1 cellular context compared by ENCODE assay signal in the genomic region with DNA sequence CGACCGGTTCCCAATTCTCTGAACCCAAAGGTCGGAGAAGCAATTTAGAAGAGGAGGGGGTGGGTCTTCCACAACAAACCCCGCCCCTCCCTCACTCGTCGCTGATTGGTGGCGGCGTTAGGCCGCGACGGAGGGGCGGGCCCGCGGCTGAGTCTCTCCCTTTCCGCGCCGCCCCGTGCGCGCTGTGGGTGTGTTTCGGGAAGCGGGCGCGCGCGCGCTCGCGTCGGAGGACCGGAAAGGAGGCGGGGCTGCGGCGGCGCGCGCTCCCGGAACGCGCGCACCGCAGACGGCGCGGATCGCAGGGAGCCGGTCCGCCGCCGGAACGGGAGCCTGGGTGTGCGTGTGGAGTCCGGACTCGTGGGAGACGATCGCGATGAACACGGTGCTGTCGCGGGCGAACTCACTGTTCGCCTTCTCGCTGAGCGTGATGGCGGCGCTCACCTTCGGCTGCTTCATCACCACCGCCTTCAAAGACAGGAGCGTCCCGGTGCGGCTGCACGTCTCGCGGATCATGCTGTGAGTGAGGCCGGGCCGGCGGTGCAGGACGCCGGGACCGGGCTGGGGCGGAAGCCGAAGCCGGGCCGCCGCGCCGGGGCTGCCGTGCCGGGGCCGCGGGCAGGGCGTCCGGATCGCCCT.
TF ChIP-seq lines count a peak whose summit lies in the region.

Gene SPCS3, plus strand, starts transcription at position 263 of the 636 bp plus-strand sequence. Its CDS starts 111 bp downstream, at position 374.

TF ChIP-seq in K562, 482 proteins besides CTCF, POLR2A, EP300 and RAD21 (continued from another document and continues in another):
- peak in 1 of 2 experiments; percentile 37 for TF ChIP-seq E2F6 (IDR thresholded peaks at IDR 0.05; ENCODE audit: borderline replicate concordance in 1 of 2, extremely low read depth in 1 of 2, insufficient read depth in 1 of 2, insufficient read length in 1 of 2, low read depth in 1 of 2, low read length in 1 of 2, poor library complexity in 1 of 2, severe bottlenecking in 1 of 2)
- TF ChIP-seq ZNF197 (CRISPR knock-in tag; IDR thresholded peaks at IDR 0.05; ENCODE audit: low read depth), result no peak; the same call in none of the 2 replicates
- no peak for TF ChIP-seq MAFK (IDR thresholded peaks at IDR 0.05; ENCODE audit: low read length)
- TF ChIP-seq KLF13 (tag; IDR thresholded peaks at IDR 0.05; ENCODE audit: borderline replicate concordance, low read depth), result 0 out of 2 replicates have a peak, but pooled peaks have one; percentile 57
- peak; percentile 62 for TF ChIP-seq HMGN3 (IDR thresholded peaks at IDR 0.05; ENCODE audit: borderline replicate concordance, extremely low read depth, insufficient read length, low read depth, low read length)
- TF ChIP-seq PHF8 (IDR thresholded peaks at IDR 0.05; ENCODE audit: borderline replicate concordance, low read length), result peak; percentile 91; the same call in 1 of the 2 replicates
- no peak for TF ChIP-seq ZNF507 (tag; conservative IDR thresholded peaks at IDR 0.05)
- TF ChIP-seq ZNF239 (CRISPR knock-in tag; IDR thresholded peaks at IDR 0.05), result no peak
- TF ChIP-seq HNRNPLL (IDR thresholded peaks at IDR 0.05; ENCODE audit: low read depth, low read length, poor library complexity, severe bottlenecking), result peak; percentile 61
- TF ChIP-seq CCNT2 (IDR thresholded peaks at IDR 0.05; ENCODE audit: borderline replicate concordance, extremely low read depth, insufficient read length, low read depth, low read length), result peak; percentile 80
- TF ChIP-seq ESRRA (IDR thresholded peaks at IDR 0.05; ENCODE audit: borderline replicate concordance, low read depth), result peak; percentile 40; the same call in 1 of the 2 replicates
- TF ChIP-seq ZNF699 (CRISPR knock-in tag; IDR thresholded peaks at IDR 0.05; ENCODE audit: insufficient replicate concordance), result no peak
- TF ChIP-seq GTF2F1 (IDR thresholded peaks at IDR 0.05; ENCODE audit: low read depth, low read length), result no peak
- TF ChIP-seq SUPT5H (IDR thresholded peaks at IDR 0.05), result peak; percentile 89
- peak; percentile 24; the same call in 1 of the 2 replicates for TF ChIP-seq FOXP1 (CRISPR knock-in tag; IDR thresholded peaks at IDR 0.05)
- no peak for TF ChIP-seq GATAD2A (IDR thresholded peaks at IDR 0.05)
- no peak for TF ChIP-seq ZNF121 (CRISPR knock-in tag; conservative IDR thresholded peaks at IDR 0.05)
- TF ChIP-seq BCLAF1 (IDR thresholded peaks at IDR 0.05; ENCODE audit: borderline replicate concordance in 1 of 2, control insufficient read depth in 1 of 2, low read depth in 2 of 2, low read length in 1 of 2), result 0 out of 4 replicates have a peak, but pooled peaks of 1 of the 2 experiments have one; percentile 27
- TF ChIP-seq RBFOX2 (IDR thresholded peaks at IDR 0.05; ENCODE audit: low read depth, low read length), result peak; percentile 98
- no peak for TF ChIP-seq ZNF282 (CRISPR knock-in tag; IDR thresholded peaks at IDR 0.05)
- no peak for TF ChIP-seq KDM1A (IDR thresholded peaks at IDR 0.05)
- 0 out of 4 replicates have a peak, but pooled peaks of 1 of the 2 experiments have one; percentile 24 for TF ChIP-seq TEAD1 (CRISPR knock-in tag; IDR thresholded peaks at IDR 0.05)
- no peak for TF ChIP-seq TCF7 (IDR thresholded peaks at IDR 0.05; ENCODE audit: borderline replicate concordance)
- TF ChIP-seq CXXC5 (CRISPR knock-in tag; IDR thresholded peaks at IDR 0.05), result peak; percentile 84
- peak; percentile 40; the same call in 1 of the 2 replicates for TF ChIP-seq ZBTB12 (CRISPR knock-in tag; IDR thresholded peaks at IDR 0.05)
- TF ChIP-seq CC2D1A (IDR thresholded peaks at IDR 0.05), result no peak
- TF ChIP-seq MIER1 (IDR thresholded peaks at IDR 0.05; ENCODE audit: low read depth), result no peak
- TF ChIP-seq CTBP1 (IDR thresholded peaks at IDR 0.05; ENCODE audit: borderline replicate concordance), result peak; percentile 97
- TF ChIP-seq, protein P1, sequence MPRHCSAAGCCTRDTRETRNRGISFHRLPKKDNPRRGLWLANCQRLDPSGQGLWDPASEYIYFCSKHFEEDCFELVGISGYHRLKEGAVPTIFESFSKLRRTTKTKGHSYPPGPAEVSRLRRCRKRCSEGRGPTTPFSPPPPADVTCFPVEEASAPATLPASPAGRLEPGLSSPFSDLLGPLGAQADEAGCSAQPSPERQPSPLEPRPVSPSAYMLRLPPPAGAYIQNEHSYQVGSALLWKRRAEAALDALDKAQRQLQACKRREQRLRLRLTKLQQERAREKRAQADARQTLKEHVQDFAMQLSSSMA (CRISPR knock-in tag; IDR thresholded peaks at IDR 0.05), result peak; percentile 84; the same call in 1 of the 2 replicates
- TF ChIP-seq ZHX1 (conservative IDR thresholded peaks at IDR 0.05; ENCODE audit: low read length), result no peak
- TF ChIP-seq MYC (IDR thresholded peaks at IDR 0.05; ENCODE audit: low read depth, low read length), result peak; percentile 56; the same call in 1 of the 2 replicates
- no peak for TF ChIP-seq MYC (CRISPR knock-in tag; IDR thresholded peaks at IDR 0.05; ENCODE audit: borderline replicate concordance, low read depth)
- TF ChIP-seq, protein P2, sequence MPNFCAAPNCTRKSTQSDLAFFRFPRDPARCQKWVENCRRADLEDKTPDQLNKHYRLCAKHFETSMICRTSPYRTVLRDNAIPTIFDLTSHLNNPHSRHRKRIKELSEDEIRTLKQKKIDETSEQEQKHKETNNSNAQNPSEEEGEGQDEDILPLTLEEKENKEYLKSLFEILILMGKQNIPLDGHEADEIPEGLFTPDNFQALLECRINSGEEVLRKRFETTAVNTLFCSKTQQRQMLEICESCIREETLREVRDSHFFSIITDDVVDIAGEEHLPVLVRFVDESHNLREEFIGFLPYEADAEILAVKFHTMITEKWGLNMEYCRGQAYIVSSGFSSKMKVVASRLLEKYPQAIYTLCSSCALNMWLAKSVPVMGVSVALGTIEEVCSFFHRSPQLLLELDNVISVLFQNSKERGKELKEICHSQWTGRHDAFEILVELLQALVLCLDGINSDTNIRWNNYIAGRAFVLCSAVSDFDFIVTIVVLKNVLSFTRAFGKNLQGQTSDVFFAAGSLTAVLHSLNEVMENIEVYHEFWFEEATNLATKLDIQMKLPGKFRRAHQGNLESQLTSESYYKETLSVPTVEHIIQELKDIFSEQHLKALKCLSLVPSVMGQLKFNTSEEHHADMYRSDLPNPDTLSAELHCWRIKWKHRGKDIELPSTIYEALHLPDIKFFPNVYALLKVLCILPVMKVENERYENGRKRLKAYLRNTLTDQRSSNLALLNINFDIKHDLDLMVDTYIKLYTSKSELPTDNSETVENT (CRISPR knock-in tag; IDR thresholded peaks at IDR 0.05), result peak; percentile 91
- TF ChIP-seq BHLHE40 (IDR thresholded peaks at IDR 0.05; ENCODE audit: low read length), result no peak
- TF ChIP-seq COPS2 (conservative IDR thresholded peaks at IDR 0.05), result no peak
- TF ChIP-seq KDM4B (IDR thresholded peaks at IDR 0.05; ENCODE audit: borderline replicate concordance in 2 of 2, low read depth in 1 of 2), result no peak
- TF ChIP-seq, protein P3, sequence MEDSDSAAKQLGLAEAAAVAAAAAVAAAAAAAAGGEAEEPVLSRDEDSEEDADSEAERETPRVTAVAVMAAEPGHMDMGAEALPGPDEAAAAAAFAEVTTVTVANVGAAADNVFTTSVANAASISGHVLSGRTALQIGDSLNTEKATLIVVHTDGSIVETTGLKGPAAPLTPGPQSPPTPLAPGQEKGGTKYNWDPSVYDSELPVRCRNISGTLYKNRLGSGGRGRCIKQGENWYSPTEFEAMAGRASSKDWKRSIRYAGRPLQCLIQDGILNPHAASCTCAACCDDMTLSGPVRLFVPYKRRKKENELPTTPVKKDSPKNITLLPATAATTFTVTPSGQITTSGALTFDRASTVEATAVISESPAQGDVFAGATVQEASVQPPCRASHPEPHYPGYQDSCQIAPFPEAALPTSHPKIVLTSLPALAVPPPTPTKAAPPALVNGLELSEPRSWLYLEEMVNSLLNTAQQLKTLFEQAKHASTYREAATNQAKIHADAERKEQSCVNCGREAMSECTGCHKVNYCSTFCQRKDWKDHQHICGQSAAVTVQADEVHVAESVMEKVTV (CRISPR knock-in tag; IDR thresholded peaks at IDR 0.05), result no peak
- TF ChIP-seq SNIP1 (IDR thresholded peaks at IDR 0.05; ENCODE audit: low read depth), result no peak
- TF ChIP-seq MAFG (tag; conservative IDR thresholded peaks at IDR 0.05), result no peak
- TF ChIP-seq BRD4 (IDR thresholded peaks at IDR 0.05), result no peak
- TF ChIP-seq MED1 (CRISPR knock-in tag; IDR thresholded peaks at IDR 0.05; ENCODE audit: borderline replicate concordance), result no peak
- TF ChIP-seq ZNF134 (CRISPR knock-in tag; conservative IDR thresholded peaks at IDR 0.05), result no peak
- no peak for TF ChIP-seq ZNF311 (CRISPR knock-in tag; IDR thresholded peaks at IDR 0.05)
- TF ChIP-seq ELK3 (CRISPR knock-in tag; IDR thresholded peaks at IDR 0.05), result no peak
- TF ChIP-seq MTA3 (IDR thresholded peaks at IDR 0.05; ENCODE audit: borderline replicate concordance), result 0 out of 2 replicates have a peak, but pooled peaks have one; percentile 49
- TF ChIP-seq, protein P4, sequence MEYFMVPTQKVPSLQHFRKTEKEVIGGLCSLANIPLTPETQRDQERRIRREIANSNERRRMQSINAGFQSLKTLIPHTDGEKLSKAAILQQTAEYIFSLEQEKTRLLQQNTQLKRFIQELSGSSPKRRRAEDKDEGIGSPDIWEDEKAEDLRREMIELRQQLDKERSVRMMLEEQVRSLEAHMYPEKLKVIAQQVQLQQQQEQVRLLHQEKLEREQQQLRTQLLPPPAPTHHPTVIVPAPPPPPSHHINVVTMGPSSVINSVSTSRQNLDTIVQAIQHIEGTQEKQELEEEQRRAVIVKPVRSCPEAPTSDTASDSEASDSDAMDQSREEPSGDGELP (CRISPR knock-in tag; IDR thresholded peaks at IDR 0.05; ENCODE audit: borderline replicate concordance), result no peak; the same call in 1 of the 2 replicates
- TF ChIP-seq ZNF146 (CRISPR knock-in tag; IDR thresholded peaks at IDR 0.05; ENCODE audit: unreplicated experiment), result no peak
